Comparison of ENCODE assay signal across 3 cellular contexts in the genomic region with DNA sequence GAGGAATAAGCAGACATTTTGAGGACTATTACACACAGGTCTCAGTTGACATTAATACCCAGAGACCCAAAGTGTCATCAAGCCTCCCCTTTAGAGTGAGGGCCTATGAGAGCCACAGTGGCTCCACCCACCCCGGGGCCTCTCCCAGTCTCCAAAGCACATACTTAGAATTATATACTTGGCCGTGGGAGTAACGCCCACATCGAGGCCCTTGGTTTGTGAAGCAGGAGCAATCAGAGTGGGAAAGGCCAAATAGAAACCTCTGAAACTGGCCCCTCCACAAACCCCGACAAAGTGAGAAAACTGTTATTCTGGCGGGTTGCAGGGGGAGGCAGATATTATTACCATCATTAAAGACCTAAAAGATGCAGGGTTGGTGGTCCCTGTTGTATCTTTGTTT.
"Had no signal": no experiment of that assay in that cellular context is flagged by ENCODE, and none has a peak within 500 bp of the region (broad histone marks: within the 10 kb centered on the region; RNA-seq: fewer than 3 reads in every experiment).

No MANE protein-coding gene starts in this region.

- H3K4me3 ChIP-seq: GM12878 had no signal

- ATAC-seq: GM12878 had no signal

- DNase-seq: GDM1, GF-D8 had no signal
